In genomic region chr6:104957301-104958177, GRCh38 we compare ENCODE assay signal across 1 cellular context.
TF ChIP-seq lines count a peak whose summit lies in the region.

No MANE protein-coding gene starts in this region.

TF ChIP-seq in GM12878, 131 proteins besides CTCF, POLR2A, EP300 and RAD21 (continued from another document):
- TF ChIP-seq ZNF687 (IDR thresholded peaks at IDR 0.05) (no peak), SUZ12 (IDR thresholded peaks at IDR 0.05; ENCODE audit: unreplicated experiment) (no peak), ATF3 (IDR thresholded peaks at IDR 0.05; ENCODE audit: borderline replicate concordance, extremely low read depth, low read depth, low read length) (no peak), IRF3 (IDR thresholded peaks at IDR 0.05) (no peak), ATF2 (IDR thresholded peaks at IDR 0.05; ENCODE audit: low read length) (no peak), RELB (IDR thresholded peaks at IDR 0.05; ENCODE audit: low read depth) (no peak), RUNX3 (IDR thresholded peaks at IDR 0.05; ENCODE audit: low read length) (no peak), MEF2B (IDR thresholded peaks at IDR 0.05; ENCODE audit: partially characterized antibody, poor library complexity, severe bottlenecking) (no peak)
